Comparison of ENCODE assay signal across 8 cellular contexts in genomic region chr6:129730477-129731165, GRCh38. TPM values are rescaled to one million over a fixed set of nuclear protein-coding genes. Genes with fewer than 3 reads are reported as not detected.
A peak's percentile ranks its signal among the peaks of the same experiment; 100 is the strongest.
DNase-seq lines count a peak whose midpoint lies in the region; ATAC-seq and TF ChIP-seq lines count a peak whose summit lies in the region.

No MANE protein-coding gene starts in this region.

- in situ Hi-C loops in gastrocnemius medialis (cut with MboI; ENCODE audit: low sequenced_read_pairs in 4 of 4): loop anchor here in 2 of 4 donors (5.0 to 25.0 kb wide), 2 partner anchors 138 to 243 kb away; no protein-coding TSS in a partner anchor

- H3K4me1 ChIP-seq in ACC112 (ENCODE audit: control insufficient read depth, insufficient read depth, low read length, unreplicated experiment): peaks cover 27% of the 10 kb centered on the region
- peaks cover 11 to 22% of the 10 kb centered on the region in 2 donors for H3K4me1 ChIP-seq in gastrocnemius medialis

- peak overlapping the region; percentile 8; the same call in 1 of the 2 replicates for H3K27ac ChIP-seq in ACC112 (ENCODE audit: low read depth, low read length)
- no peak overlapping the region for H3K27ac ChIP-seq in gastrocnemius medialis

- ATAC-seq in HG03378 (IDR thresholded peaks at IDR 0.05; ENCODE audit: unreplicated experiment) (peak; percentile 78), T-cell (replicated peaks in 1 of 4) (peak in 3 of 4 experiments; percentile 60 to 64 (median 60)), gastrocnemius medialis (peak; percentile 48 to 72), HG03196 (IDR thresholded peaks at IDR 0.05; ENCODE audit: unreplicated experiment) (no peak)
- ATAC-seq in activated T-cell treated with anti-CD3 and anti-CD28 coated beads, Interleukin-2, amount 50 U/mL, for 4 hours: no peak

- H3K36me3 Mint-ChIP-seq in T-cell: no peaks in the 10 kb centered on the region
- no peaks in the 10 kb centered on the region for H3K36me3 Mint-ChIP-seq in activated T-cell treated with anti-CD3 and anti-CD28 coated beads, Interleukin-2, amount 50 U/mL, for 4 hours (ENCODE audit: insufficient read depth)

- peaks cover 5 to 16% (median 13%) of the 10 kb centered on the region in 3 donors for H3K4me1 Mint-ChIP-seq in T-cell
- peaks cover 12% of the 10 kb centered on the region for H3K4me1 Mint-ChIP-seq in activated T-cell treated with anti-CD3 and anti-CD28 coated beads, Interleukin-2, amount 50 U/mL, for 4 hours (ENCODE audit: low read depth)

- H3K27me3 ChIP-seq in ACC112 (ENCODE audit: insufficient read depth, low read length): no peaks in the 10 kb centered on the region
- H3K27me3 ChIP-seq in gastrocnemius medialis: no peaks in the 10 kb centered on the region

- H3K36me3 ChIP-seq in ACC112 (ENCODE audit: insufficient read depth, low read length): no peaks in the 10 kb centered on the region
- H3K36me3 ChIP-seq in gastrocnemius medialis: no peaks in the 10 kb centered on the region

- intact Hi-C loops in gastrocnemius medialis (cut with DNase I; ENCODE audit: low total_unique reads): loop anchor here (1.0 to 2.0 kb wide), 2 partner anchors 110 to 132 kb away; no protein-coding TSS in a partner anchor

- H3K9me3 Mint-ChIP-seq in T-cell: no peaks in the 10 kb centered on the region
- H3K9me3 Mint-ChIP-seq in activated T-cell treated with anti-CD3 and anti-CD28 coated beads, Interleukin-2, amount 50 U/mL, for 4 hours: no peaks in the 10 kb centered on the region

- no peak overlapping the region for H3K4me3 Mint-ChIP-seq in T-cell
- no peak overlapping the region for H3K4me3 Mint-ChIP-seq in activated T-cell treated with anti-CD3 and anti-CD28 coated beads, Interleukin-2, amount 50 U/mL, for 4 hours

- H3K4me3 ChIP-seq in ACC112 (ENCODE audit: low read depth, low read length) (no peak overlapping the region), fibroblast of pulmonary artery (replicated peaks; ENCODE audit: low read depth, low read length) (no peak overlapping the region), gastrocnemius medialis (no peak overlapping the region)

- TF ChIP-seq POLR2A in gastrocnemius medialis (IDR thresholded peaks at IDR 0.05): no peak

- H3K9me3 ChIP-seq in gastrocnemius medialis: no peaks in the 10 kb centered on the region

- no peaks in the 10 kb centered on the region for H3K27me3 Mint-ChIP-seq in T-cell
- no peaks in the 10 kb centered on the region for H3K27me3 Mint-ChIP-seq in activated T-cell treated with anti-CD3 and anti-CD28 coated beads, Interleukin-2, amount 50 U/mL, for 4 hours (ENCODE audit: low read depth)

- TF ChIP-seq CTCF in GM12872 (IDR thresholded peaks at IDR 0.05; ENCODE audit: insufficient read depth, low read depth, low read length) (peak; percentile 56; the same call in 2 of the 3 replicates), fibroblast of pulmonary artery (IDR thresholded peaks at IDR 0.05; ENCODE audit: low read length, missing control alignments) (peak; percentile 51), gastrocnemius medialis (IDR thresholded peaks at IDR 0.05 in 4 of 5, conservative IDR thresholded peaks at IDR 0.05 in 1 of 5) (peak; percentile 67 to 76 (median 70))

- peak overlapping the region; percentile 99 for H2AFZ ChIP-seq in ACC112 (ENCODE audit: low read length, unreplicated experiment)

- CTCF ChIA-PET in T-cell (lab: Charles Lee): interaction anchor here (0.6 to 7.7 kb wide), 20 partner anchors 9 to 290 kb away, joined by 3 to 147 read pairs (median 4); partner anchors contain the start of gene ARHGAP18 (in 1 of the 2)

- POLR2A ChIA-PET in T-cell (lab: Charles Lee): interaction anchor here (0.5 to 0.7 kb wide), 3 partner anchors 132 to 1731 kb away, joined by 3 to 4 read pairs (median 3); no protein-coding TSS in a partner anchor

- no peaks in the 10 kb centered on the region for H3K79me2 ChIP-seq in ACC112 (ENCODE audit: control insufficient read depth, insufficient read depth, low read length, unreplicated experiment)

- peak overlapping the region in 1 of 2 donors; percentile 25 for H3K27ac Mint-ChIP-seq in T-cell

- peak in 13 of 34 experiments; percentile 3 to 32 (median 15) for DNase-seq in T-cell
- peak; percentile 57 for DNase-seq in fibroblast of pulmonary artery (ENCODE audit: low read depth)
- no peak for DNase-seq in gastrocnemius medialis
- no peak for DNase-seq in activated T-cell treated with anti-CD3 and anti-CD28 coated beads, Interleukin-2, amount 50 U/mL, for 4 hours

RNA-seq across cellular contexts. Expression of gene ARHGAP18, which starts 20.6 kb away (rescaled TPM):
- total RNA-seq in T-cell: 1 to 10 TPM; 3.6 to 4.3 (median 4.0) TPM
- 1 to 10 TPM; 5.2 to 9.2 (median 6.5) TPM for total RNA-seq in gastrocnemius medialis
- 1 to 10 TPM; 2.1 to 2.5 (median 2.3) TPM for total RNA-seq in activated T-cell treated with anti-CD3 and anti-CD28 coated beads, Interleukin-2, amount 50 U/mL, for 4 hours

Comparison
In these comparisons a context has a peak if more than half of its experiments do, and no peak if none do; other contexts are left out.
1. ATAC-seq: peak in HG03378 (single experiment), T-cell (3 of 4) and gastrocnemius medialis (2 of 2); none in activated T-cell treated with anti-CD3 and anti-CD28 coated beads, Interleukin-2, amount 50 U/mL, for 4 hours (0 of 2) and HG03196 (single experiment).
2. Peak in every context shown above with its lines, with median percentiles within 50 percentile points of each other: CTCF ChIP-seq.